Comparison of ENCODE assay signal across 11 cellular contexts in the genomic region with DNA sequence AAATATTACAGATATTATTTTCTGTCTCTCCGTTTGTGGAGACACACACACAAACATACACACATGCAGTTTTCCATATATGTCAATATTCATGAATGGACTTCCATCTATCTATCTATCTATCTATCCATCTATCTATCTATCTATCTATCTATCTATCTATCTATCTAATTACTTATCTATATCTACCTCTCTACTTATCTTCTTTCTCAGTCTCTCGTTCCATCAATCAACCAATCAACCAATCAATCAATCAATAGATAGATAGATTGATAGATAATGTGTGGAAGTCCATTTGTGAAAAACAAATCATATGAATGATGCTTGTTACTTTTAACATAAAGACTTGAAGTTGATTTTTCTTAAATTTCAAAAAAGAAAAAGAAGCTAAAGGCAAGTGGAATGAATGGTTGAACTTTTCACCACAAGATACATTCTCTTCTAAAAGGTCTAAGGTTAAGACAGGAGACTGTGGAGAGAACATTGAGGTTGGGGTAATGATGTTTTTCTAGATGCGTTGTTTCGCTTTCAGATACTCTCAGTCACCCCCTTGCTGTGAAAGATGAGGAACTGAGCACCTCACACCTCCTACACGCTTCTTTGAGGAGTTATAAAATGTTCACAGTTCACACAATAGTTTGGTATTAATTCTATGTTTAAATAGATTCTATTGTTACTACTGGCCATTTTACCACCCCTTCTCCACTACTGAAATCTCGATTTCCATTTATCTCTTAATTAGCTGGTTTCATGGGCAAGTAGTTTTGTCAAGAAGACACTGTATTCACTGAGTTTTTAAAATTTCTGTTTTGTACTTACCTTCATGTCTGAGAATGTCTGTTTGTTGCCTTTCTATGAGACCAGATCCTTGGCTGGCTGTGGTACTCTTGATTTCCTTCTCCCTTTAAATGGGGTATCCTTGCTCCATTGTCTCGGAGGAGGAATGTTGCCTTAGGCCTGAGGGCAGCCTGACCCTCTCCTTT.
DNase-seq lines count a peak whose midpoint lies in the region; ATAC-seq lines count a peak whose summit lies in the region.
"Had no signal": no experiment of that assay in that cellular context is flagged by ENCODE, and none has a peak within 500 bp of the region (broad histone marks: within the 10 kb centered on the region; RNA-seq: fewer than 3 reads in every experiment).

No MANE protein-coding gene starts in this region.

- no peak for DNase-seq in activated naive CD4-positive, alpha-beta T cell treated with anti-CD3 and anti-CD28 coated beads, Interleukin-2, amount 50 U/mL, for 72 hours (ENCODE audit: low spot score in 2 of 2)
- DNase-seq in activated naive CD4-positive, alpha-beta T cell (lab: John Stamatoyannopoulos, UW), result no peak
- DNase-seq in NCI-H1092 (lab: John Stamatoyannopoulos, UW) (no peak), AG20443 (ENCODE audit: low spot score) (no peak), Right ventricle myocardium superior (no peak), pons (ENCODE audit: low spot score) (no peak)
- DNase-seq: activated naive CD4-positive, alpha-beta T cell treated with anti-CD3 and anti-CD28 coated beads, Interleukin-2, amount 10 ng/mL, durations not matched to agents 7 days and 5 days; naive B cell; NCI-H748 treated with DMSO at 0.1 percent for 48 hours had no signal

- intact Hi-C loops in Right ventricle myocardium superior (cut with DNase I), result no loop called here

- peaks cover 6 to 23% of the 10 kb centered on the region in 2 donors for H3K36me3 Mint-ChIP-seq in activated naive CD4-positive, alpha-beta T cell treated with anti-CD3 and anti-CD28 coated beads, Interleukin-2, amount 50 U/mL, for 72 hours
- H3K36me3 Mint-ChIP-seq: activated naive CD4-positive, alpha-beta T cell treated with anti-CD3 and anti-CD28 coated beads, Interleukin-2, amount 10 ng/mL, durations not matched to agents 7 days and 5 days; naive B cell had no signal

- H3K27ac Mint-ChIP-seq in activated naive CD4-positive, alpha-beta T cell treated with anti-CD3 and anti-CD28 coated beads, Interleukin-2, amount 50 U/mL, for 72 hours, result peak overlapping the region in 1 of 2 donors; percentile 94
- H3K27ac Mint-ChIP-seq: activated naive CD4-positive, alpha-beta T cell treated with anti-CD3 and anti-CD28 coated beads, Interleukin-2, amount 10 ng/mL, durations not matched to agents 7 days and 5 days; naive B cell had no signal

- ATAC-seq in activated naive CD4-positive, alpha-beta T cell treated with anti-CD3 and anti-CD28 coated beads, Interleukin-2, amount 50 U/mL, for 72 hours, result peak; percentile 42 to 76
- peak; percentile 79 for ATAC-seq in GM21737 (IDR thresholded peaks at IDR 0.05; ENCODE audit: unreplicated experiment)
- ATAC-seq in HG03354 (IDR thresholded peaks at IDR 0.05; ENCODE audit: poor library complexity, severe bottlenecking, unreplicated experiment), result peak; percentile 88
- no peak for ATAC-seq in Right ventricle myocardium superior (ENCODE audit: poor library complexity)

- H3K9me3 Mint-ChIP-seq in activated naive CD4-positive, alpha-beta T cell treated with anti-CD3 and anti-CD28 coated beads, Interleukin-2, amount 50 U/mL, for 72 hours, result peaks cover 9 to 20% of the 10 kb centered on the region in 2 donors
